ENCODE assay signal across 1 cellular context in the genomic region with DNA sequence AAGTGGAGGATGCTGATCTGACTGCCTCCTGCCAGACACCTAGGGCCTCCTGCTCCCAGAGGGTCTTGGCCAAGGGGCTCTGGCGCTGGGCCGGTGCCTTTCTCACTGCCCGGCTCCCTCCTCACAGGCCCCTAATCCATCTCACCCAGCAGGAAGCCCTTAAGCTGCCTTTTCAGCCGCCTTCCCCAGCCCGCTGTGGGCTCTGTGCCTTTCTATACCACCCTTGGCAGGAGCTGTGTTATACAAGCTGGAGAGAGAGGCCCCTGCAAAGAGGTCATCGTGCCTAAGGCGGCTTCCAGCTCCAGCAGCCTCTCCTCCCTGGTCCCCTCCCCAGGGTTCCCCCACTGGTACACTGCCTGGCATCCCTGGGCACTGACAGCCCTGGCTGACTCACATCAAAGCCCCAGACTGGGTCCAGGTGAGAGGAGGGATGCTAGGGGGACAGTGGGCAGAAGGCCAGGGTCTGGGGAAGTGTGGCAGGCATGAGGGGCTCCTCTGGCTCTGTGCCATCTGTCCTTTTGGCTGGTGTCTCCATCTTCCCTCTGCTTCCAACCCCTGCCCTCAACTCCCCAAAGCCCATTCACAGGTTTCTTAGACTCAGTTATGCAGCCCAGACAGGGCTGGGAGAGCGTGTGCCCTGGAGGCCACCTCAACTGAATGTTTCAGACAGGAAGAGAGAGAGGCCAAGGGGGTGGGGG.
TF ChIP-seq lines count a peak whose summit lies in the region.

No MANE protein-coding gene starts in this region.

TF ChIP-seq in HepG2, 621 proteins besides CTCF, POLR2A, EP300 and RAD21:
- TF ChIP-seq, protein P1, sequence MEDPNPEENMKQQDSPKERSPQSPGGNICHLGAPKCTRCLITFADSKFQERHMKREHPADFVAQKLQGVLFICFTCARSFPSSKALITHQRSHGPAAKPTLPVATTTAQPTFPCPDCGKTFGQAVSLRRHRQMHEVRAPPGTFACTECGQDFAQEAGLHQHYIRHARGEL (CRISPR knock-in tag; IDR thresholded peaks at IDR 0.05), result no peak
- TF ChIP-seq ZSCAN22 (CRISPR knock-in tag; IDR thresholded peaks at IDR 0.05) (no peak), ZNF230 (CRISPR knock-in tag; IDR thresholded peaks at IDR 0.05) (no peak), TP53 (CRISPR knock-in tag; conservative IDR thresholded peaks at IDR 0.05) (no peak), TBP (CRISPR knock-in tag; IDR thresholded peaks at IDR 0.05) (no peak), HES4 (CRISPR knock-in tag; IDR thresholded peaks at IDR 0.05; ENCODE audit: borderline replicate concordance) (no peak), JUN (CRISPR knock-in tag; IDR thresholded peaks at IDR 0.05) (no peak), ZNF776 (CRISPR knock-in tag; IDR thresholded peaks at IDR 0.05) (no peak), ZBTB7B (CRISPR knock-in tag; IDR thresholded peaks at IDR 0.05) (no peak), TOPORS (CRISPR knock-in tag; IDR thresholded peaks at IDR 0.05) (no peak), NR2F6 (IDR thresholded peaks at IDR 0.05) (no peak), NR2F6 (CRISPR knock-in tag; IDR thresholded peaks at IDR 0.05) (no peak)
- TF ChIP-seq, protein P2, sequence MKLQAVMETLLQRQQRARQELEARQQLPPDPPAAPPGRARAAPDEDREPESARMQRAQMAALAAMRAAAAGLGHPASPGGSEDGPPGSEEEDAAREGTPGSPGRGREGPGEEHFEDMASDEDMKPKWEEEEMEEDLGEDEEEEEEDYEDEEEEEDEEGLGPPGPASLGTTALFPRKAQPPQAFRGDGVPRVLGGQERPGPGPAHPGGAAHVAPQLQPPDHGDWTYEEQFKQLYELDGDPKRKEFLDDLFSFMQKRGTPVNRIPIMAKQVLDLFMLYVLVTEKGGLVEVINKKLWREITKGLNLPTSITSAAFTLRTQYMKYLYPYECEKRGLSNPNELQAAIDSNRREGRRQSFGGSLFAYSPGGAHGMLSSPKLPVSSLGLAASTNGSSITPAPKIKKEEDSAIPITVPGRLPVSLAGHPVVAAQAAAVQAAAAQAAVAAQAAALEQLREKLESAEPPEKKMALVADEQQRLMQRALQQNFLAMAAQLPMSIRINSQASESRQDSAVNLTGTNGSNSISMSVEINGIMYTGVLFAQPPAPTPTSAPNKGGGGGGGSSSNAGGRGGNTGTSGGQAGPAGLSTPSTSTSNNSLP (IDR thresholded peaks at IDR 0.05; ENCODE audit: low read depth, low read length), result no peak
- TF ChIP-seq, protein P3, sequence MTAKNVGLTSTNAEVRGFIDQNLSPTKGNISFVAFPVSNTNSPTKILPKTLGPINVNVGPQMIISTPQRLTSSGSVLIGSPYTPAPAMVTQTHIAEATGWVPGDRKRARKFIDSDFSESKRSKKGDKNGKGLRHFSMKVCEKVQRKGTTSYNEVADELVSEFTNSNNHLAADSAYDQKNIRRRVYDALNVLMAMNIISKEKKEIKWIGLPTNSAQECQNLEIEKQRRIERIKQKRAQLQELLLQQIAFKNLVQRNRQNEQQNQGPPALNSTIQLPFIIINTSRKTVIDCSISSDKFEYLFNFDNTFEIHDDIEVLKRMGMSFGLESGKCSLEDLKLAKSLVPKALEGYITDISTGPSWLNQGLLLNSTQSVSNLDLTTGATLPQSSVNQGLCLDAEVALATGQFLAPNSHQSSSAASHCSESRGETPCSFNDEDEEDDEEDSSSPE (CRISPR knock-in tag; IDR thresholded peaks at IDR 0.05), result no peak
